Comparison of ENCODE assay signal across 1 cellular context in genomic region chr19:13118424-13119193, GRCh38.
TF ChIP-seq lines count a peak whose summit lies in the region.

No MANE protein-coding gene starts in this region.

TF ChIP-seq in HEK293, 187 proteins besides CTCF, POLR2A, EP300 and RAD21 (continued from another document and continues in another):
- TF ChIP-seq, protein P1, sequence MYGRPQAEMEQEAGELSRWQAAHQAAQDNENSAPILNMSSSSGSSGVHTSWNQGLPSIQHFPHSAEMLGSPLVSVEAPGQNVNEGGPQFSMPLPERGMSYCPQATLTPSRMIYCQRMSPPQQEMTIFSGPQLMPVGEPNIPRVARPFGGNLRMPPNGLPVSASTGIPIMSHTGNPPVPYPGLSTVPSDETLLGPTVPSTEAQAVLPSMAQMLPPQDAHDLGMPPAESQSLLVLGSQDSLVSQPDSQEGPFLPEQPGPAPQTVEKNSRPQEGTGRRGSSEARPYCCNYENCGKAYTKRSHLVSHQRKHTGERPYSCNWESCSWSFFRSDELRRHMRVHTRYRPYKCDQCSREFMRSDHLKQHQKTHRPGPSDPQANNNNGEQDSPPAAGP (tag by site-specific recombination; IDR thresholded peaks at IDR 0.05), result 0 out of 2 replicates have a peak, but pooled peaks have one; percentile 66
- TF ChIP-seq INSM2 (tag by site-specific recombination; IDR thresholded peaks at IDR 0.05), result no peak
- TF ChIP-seq, protein P2, sequence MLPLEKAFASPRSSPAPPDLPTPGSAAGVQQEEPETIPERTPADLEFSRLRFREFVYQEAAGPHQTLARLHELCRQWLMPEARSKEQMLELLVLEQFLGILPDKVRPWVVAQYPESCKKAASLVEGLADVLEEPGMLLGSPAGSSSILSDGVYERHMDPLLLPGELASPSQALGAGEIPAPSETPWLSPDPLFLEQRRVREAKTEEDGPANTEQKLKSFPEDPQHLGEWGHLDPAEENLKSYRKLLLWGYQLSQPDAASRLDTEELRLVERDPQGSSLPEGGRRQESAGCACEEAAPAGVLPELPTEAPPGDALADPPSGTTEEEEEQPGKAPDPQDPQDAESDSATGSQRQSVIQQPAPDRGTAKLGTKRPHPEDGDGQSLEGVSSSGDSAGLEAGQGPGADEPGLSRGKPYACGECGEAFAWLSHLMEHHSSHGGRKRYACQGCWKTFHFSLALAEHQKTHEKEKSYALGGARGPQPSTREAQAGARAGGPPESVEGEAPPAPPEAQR (tag by site-specific recombination; IDR thresholded peaks at IDR 0.05), result no peak
- no peak for TF ChIP-seq ZNF221 (tag by site-specific recombination; IDR thresholded peaks at IDR 0.05; ENCODE audit: borderline replicate concordance)
- no peak for TF ChIP-seq ZFP69B (tag by site-specific recombination; IDR thresholded peaks at IDR 0.05)
- TF ChIP-seq ZNF639 (tag by site-specific recombination; IDR thresholded peaks at IDR 0.05), result peak; percentile 76
- TF ChIP-seq BCL11A (tag by site-specific recombination; IDR thresholded peaks at IDR 0.05; ENCODE audit: low read depth), result 0 out of 2 replicates have a peak, but pooled peaks have one; percentile 52
- TF ChIP-seq, protein P3, sequence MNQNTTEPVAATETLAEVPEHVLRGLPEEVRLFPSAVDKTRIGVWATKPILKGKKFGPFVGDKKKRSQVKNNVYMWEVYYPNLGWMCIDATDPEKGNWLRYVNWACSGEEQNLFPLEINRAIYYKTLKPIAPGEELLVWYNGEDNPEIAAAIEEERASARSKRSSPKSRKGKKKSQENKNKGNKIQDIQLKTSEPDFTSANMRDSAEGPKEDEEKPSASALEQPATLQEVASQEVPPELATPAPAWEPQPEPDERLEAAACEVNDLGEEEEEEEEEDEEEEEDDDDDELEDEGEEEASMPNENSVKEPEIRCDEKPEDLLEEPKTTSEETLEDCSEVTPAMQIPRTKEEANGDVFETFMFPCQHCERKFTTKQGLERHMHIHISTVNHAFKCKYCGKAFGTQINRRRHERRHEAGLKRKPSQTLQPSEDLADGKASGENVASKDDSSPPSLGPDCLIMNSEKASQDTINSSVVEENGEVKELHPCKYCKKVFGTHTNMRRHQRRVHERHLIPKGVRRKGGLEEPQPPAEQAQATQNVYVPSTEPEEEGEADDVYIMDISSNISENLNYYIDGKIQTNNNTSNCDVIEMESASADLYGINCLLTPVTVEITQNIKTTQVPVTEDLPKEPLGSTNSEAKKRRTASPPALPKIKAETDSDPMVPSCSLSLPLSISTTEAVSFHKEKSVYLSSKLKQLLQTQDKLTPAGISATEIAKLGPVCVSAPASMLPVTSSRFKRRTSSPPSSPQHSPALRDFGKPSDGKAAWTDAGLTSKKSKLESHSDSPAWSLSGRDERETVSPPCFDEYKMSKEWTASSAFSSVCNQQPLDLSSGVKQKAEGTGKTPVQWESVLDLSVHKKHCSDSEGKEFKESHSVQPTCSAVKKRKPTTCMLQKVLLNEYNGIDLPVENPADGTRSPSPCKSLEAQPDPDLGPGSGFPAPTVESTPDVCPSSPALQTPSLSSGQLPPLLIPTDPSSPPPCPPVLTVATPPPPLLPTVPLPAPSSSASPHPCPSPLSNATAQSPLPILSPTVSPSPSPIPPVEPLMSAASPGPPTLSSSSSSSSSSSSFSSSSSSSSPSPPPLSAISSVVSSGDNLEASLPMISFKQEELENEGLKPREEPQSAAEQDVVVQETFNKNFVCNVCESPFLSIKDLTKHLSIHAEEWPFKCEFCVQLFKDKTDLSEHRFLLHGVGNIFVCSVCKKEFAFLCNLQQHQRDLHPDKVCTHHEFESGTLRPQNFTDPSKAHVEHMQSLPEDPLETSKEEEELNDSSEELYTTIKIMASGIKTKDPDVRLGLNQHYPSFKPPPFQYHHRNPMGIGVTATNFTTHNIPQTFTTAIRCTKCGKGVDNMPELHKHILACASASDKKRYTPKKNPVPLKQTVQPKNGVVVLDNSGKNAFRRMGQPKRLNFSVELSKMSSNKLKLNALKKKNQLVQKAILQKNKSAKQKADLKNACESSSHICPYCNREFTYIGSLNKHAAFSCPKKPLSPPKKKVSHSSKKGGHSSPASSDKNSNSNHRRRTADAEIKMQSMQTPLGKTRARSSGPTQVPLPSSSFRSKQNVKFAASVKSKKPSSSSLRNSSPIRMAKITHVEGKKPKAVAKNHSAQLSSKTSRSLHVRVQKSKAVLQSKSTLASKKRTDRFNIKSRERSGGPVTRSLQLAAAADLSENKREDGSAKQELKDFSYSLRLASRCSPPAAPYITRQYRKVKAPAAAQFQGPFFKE (tag by site-specific recombination; IDR thresholded peaks at IDR 0.05; ENCODE audit: borderline replicate concordance), result no peak
- TF ChIP-seq MEIS1 (CRISPR knock-in tag; IDR thresholded peaks at IDR 0.05; ENCODE audit: borderline replicate concordance), result no peak
- no peak for TF ChIP-seq ZNF223 (tag by site-specific recombination; IDR thresholded peaks at IDR 0.05)
- TF ChIP-seq ZNF626 (tag by site-specific recombination; IDR thresholded peaks at IDR 0.05), result no peak
- no peak for TF ChIP-seq ZNF585B (tag by site-specific recombination; IDR thresholded peaks at IDR 0.05)
- TF ChIP-seq ZNF707 (tag by site-specific recombination; IDR thresholded peaks at IDR 0.05), result no peak
- no peak for TF ChIP-seq ZNF341 (tag by site-specific recombination; IDR thresholded peaks at IDR 0.05; ENCODE audit: low read depth)
- TF ChIP-seq, protein P4, sequence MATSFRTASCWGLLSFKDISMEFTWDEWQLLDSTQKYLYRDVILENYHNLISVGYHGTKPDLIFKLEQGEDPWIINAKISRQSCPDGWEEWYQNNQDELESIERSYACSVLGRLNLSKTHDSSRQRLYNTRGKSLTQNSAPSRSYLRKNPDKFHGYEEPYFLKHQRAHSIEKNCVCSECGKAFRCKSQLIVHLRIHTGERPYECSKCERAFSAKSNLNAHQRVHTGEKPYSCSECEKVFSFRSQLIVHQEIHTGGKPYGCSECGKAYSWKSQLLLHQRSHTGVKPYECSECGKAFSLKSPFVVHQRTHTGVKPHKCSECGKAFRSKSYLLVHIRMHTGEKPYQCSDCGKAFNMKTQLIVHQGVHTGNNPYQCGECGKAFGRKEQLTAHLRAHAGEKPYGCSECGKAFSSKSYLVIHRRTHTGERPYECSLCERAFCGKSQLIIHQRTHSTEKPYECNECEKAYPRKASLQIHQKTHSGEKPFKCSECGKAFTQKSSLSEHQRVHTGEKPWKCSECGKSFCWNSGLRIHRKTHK (tag by site-specific recombination; IDR thresholded peaks at IDR 0.05), result no peak
- TF ChIP-seq ZNF776 (tag by site-specific recombination; IDR thresholded peaks at IDR 0.05; ENCODE audit: borderline replicate concordance), result no peak
- TF ChIP-seq, protein P5, sequence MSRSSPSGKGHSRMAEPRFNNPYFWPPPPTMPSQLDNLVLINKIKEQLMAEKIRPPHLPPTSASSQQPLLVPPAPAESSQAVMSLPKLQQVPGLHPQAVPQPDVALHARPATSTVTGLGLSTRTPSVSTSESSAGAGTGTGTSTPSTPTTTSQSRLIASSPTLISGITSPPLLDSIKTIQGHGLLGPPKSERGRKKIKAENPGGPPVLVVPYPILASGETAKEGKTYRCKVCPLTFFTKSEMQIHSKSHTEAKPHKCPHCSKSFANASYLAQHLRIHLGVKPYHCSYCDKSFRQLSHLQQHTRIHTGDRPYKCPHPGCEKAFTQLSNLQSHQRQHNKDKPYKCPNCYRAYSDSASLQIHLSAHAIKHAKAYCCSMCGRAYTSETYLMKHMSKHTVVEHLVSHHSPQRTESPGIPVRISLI (tag by site-specific recombination; IDR thresholded peaks at IDR 0.05), result no peak
- no peak for TF ChIP-seq ZNF48 (tag by site-specific recombination; IDR thresholded peaks at IDR 0.05)
- TF ChIP-seq ZNF2 (tag by site-specific recombination; IDR thresholded peaks at IDR 0.05), result no peak
- no peak for TF ChIP-seq ZFP37 (tag by site-specific recombination; IDR thresholded peaks at IDR 0.05)
- peak; percentile 94 for TF ChIP-seq PATZ1 (tag by site-specific recombination; IDR thresholded peaks at IDR 0.05)
- TF ChIP-seq ZEB2 (tag by site-specific recombination; IDR thresholded peaks at IDR 0.05), result no peak; the same call in none of the 2 replicates
- TF ChIP-seq ZNF670 (tag by site-specific recombination; IDR thresholded peaks at IDR 0.05; ENCODE audit: low read depth), result no peak
- TF ChIP-seq ZNF473 (tag by site-specific recombination; IDR thresholded peaks at IDR 0.05), result no peak
- TF ChIP-seq HOXA7 (CRISPR knock-in tag; IDR thresholded peaks at IDR 0.05; ENCODE audit: borderline replicate concordance), result no peak
- no peak for TF ChIP-seq ZSCAN23 (tag by site-specific recombination; IDR thresholded peaks at IDR 0.05)
- peak; percentile 82 for TF ChIP-seq GLIS2 (tag by site-specific recombination; IDR thresholded peaks at IDR 0.05)
- no peak for TF ChIP-seq ZNF140 (tag by site-specific recombination; IDR thresholded peaks at IDR 0.05)
- TF ChIP-seq ZNF335 (tag by site-specific recombination; conservative IDR thresholded peaks at IDR 0.05), result peak; percentile 61; the same call in 1 of the 2 replicates
- TF ChIP-seq ZNF37A (tag by site-specific recombination; IDR thresholded peaks at IDR 0.05), result no peak
- no peak for TF ChIP-seq ZNF175 (tag by site-specific recombination; IDR thresholded peaks at IDR 0.05)
- TF ChIP-seq KLF10 (tag by site-specific recombination; IDR thresholded peaks at IDR 0.05), result peak; percentile 45; the same call in 1 of the 2 replicates
- no peak for TF ChIP-seq BCL11B (tag by site-specific recombination; IDR thresholded peaks at IDR 0.05; ENCODE audit: low read depth)
- TF ChIP-seq PRDM6 (tag by site-specific recombination; IDR thresholded peaks at IDR 0.05), result no peak
- TF ChIP-seq SP3 (tag by site-specific recombination; IDR thresholded peaks at IDR 0.05), result peak; percentile 86
- TF ChIP-seq TSHZ1 (tag by site-specific recombination; IDR thresholded peaks at IDR 0.05; ENCODE audit: borderline replicate concordance), result no peak
